In genomic region chr22:20415699-20416098, GRCh38 we compare ENCODE assay signal across 1 cellular context. TPM values are rescaled to one million over a fixed set of nuclear protein-coding genes. Genes with fewer than 3 reads are reported as not detected.
"Had no signal": no experiment of that assay in that cellular context is flagged by ENCODE, and none has a peak within 500 bp of the region (broad histone marks: within the 10 kb centered on the region; RNA-seq: fewer than 3 reads in every experiment).

No MANE protein-coding gene starts in this region.

RNA-seq across cellular contexts. Expression of gene ZNF74, which starts 21.7 kb away (rescaled TPM):
- total RNA-seq: OCI-LY7 had no signal
